Comparison of ENCODE assay signal across 28 cellular contexts in genomic region chr12:9074484-9075140, GRCh38.
"Had no signal": no experiment of that assay in that cellular context is flagged by ENCODE, and none has a peak within 500 bp of the region (broad histone marks: within the 10 kb centered on the region; RNA-seq: fewer than 3 reads in every experiment).

No MANE protein-coding gene starts in this region.

- DNase-seq: natural killer cell; occipital lobe; ovary; posterior cingulate gyrus; psoas muscle; right cardiac atrium; spleen; stimulated activated CD4-positive, alpha-beta T cell treated with anti-CD3 and anti-CD28 coated beads, Interleukin-12 subunit alpha, Interleukin-12 subunit beta, amount 100 ng/mL, for 4 hours; stimulated activated CD4-positive, alpha-beta T cell treated with anti-CD3 and anti-CD28 coated beads, Interleukin-1b, Interleukin-23, amount 100 ng/mL, for 48 hours; stimulated activated CD4-positive, alpha-beta T cell treated with anti-CD3 and anti-CD28 coated beads, Interleukin-4, amount 100 ng/mL, for 1 hour; stimulated activated CD4-positive, alpha-beta T cell treated with anti-CD3 and anti-CD28 coated beads, Interleukin-4, amount 100 ng/mL, for 4 hours; stimulated activated CD8-positive, alpha-beta memory T cell treated with anti-CD3 and anti-CD28 coated beads, Interleukin-4, amount 100 ng/mL, for 48 hours; stimulated activated naive CD4-positive, alpha-beta T cell; stimulated activated naive CD8-positive, alpha-beta T cell treated with anti-CD3 and anti-CD28 coated beads, Interleukin-15, amount 100 ng/mL, for 72 hours; stimulated activated naive CD8-positive, alpha-beta T cell treated with anti-CD3 and anti-CD28 coated beads, Interleukin-15, Interleukin-2, amounts not matched to agents 100 U/mL and 50 U/mL, for 24 hours; substantia nigra; thyroid gland; trophoblast cell; upper lobe of left lung had no signal

- ATAC-seq: natural killer cell; psoas muscle; right cardiac atrium; sciatic nerve; stimulated activated memory B cell treated with anti-CD40 and anti-IgM and Interleukin-4, amounts not matched to agents 10 μg/mL and 1 μg/mL and 100 μg/mL, for 72 hours; stimulated activated naive CD8-positive, alpha-beta T cell treated with anti-CD3 and anti-CD28 coated beads, Interleukin-15, amount 100 ng/mL, for 72 hours; stimulated activated naive CD8-positive, alpha-beta T cell treated with anti-CD3 and anti-CD28 coated beads, Interleukin-15, Interleukin-2, amounts not matched to agents 100 U/mL and 50 U/mL, for 24 hours had no signal

- H3K9me3 ChIP-seq: ovary, psoas muscle, spleen, thoracic aorta, thyroid gland, tibial nerve, upper lobe of left lung, vagina had no signal

- H3K27me3 ChIP-seq: neural progenitor cell, ovary, spleen, thyroid gland, tibial nerve, upper lobe of left lung, vagina had no signal

- H3K27ac ChIP-seq: neural progenitor cell, ovary, parathyroid adenoma, psoas muscle, skin epidermis, spleen, thoracic aorta, thyroid gland, tibial nerve, upper lobe of left lung, vagina had no signal

- H3K4me1 ChIP-seq: neural progenitor cell, parathyroid adenoma, psoas muscle, spleen, thyroid gland, upper lobe of left lung, vagina had no signal

- H3K36me3 ChIP-seq: neural progenitor cell, ovary had no signal

- H3K4me3 ChIP-seq: neural progenitor cell, ovary, psoas muscle, skin epidermis, smooth muscle cell, spleen, thoracic aorta, thyroid gland, tibial nerve, upper lobe of left lung, vagina had no signal
